8 cellular contexts compared by ENCODE assay signal in genomic region chr1:89670168-89670567, GRCh38. TPM values are rescaled to one million over a fixed set of nuclear protein-coding genes. Genes with fewer than 3 reads are reported as not detected.
DNase-seq lines count a peak whose midpoint lies in the region; ATAC-seq lines count a peak whose summit lies in the region.

No MANE protein-coding gene starts in this region.

- H3K4me3 ChIP-seq in CD8-positive, alpha-beta memory T cell (ENCODE audit: low read length), result no peak overlapping the region

- H3K4me1 Mint-ChIP-seq in CD8-positive, alpha-beta memory T cell, result peaks cover 85 to 100% (median 99%) of the 10 kb centered on the region in 3 donors
- peaks cover 87% of the 10 kb centered on the region for H3K4me1 Mint-ChIP-seq in central memory CD8-positive, alpha-beta T cell

- H3K27me3 Mint-ChIP-seq in CD8-positive, alpha-beta memory T cell, result no peaks in the 10 kb centered on the region
- no peaks in the 10 kb centered on the region for H3K27me3 Mint-ChIP-seq in central memory CD8-positive, alpha-beta T cell

- POLR2A ChIA-PET in CD8-positive, alpha-beta memory T cell (lab: Charles Lee), result interaction anchor here (0.9 to 1.2 kb wide), 2 partner anchors 11 to 49 kb away, joined by 3 to 4 read pairs; no protein-coding TSS in a partner anchor

- H3K4me3 Mint-ChIP-seq in CD8-positive, alpha-beta memory T cell, result peak overlapping the region; percentile 13 to 66 (median 52)
- peak overlapping the region; percentile 33 for H3K4me3 Mint-ChIP-seq in central memory CD8-positive, alpha-beta T cell

- H3K9me3 Mint-ChIP-seq in CD8-positive, alpha-beta memory T cell, result no peaks in the 10 kb centered on the region
- H3K9me3 Mint-ChIP-seq in central memory CD8-positive, alpha-beta T cell, result no peaks in the 10 kb centered on the region

- CTCF ChIA-PET in CD8-positive, alpha-beta memory T cell (lab: Charles Lee), result interaction anchor here (2.8 kb wide), 1 partner anchor 93 kb away, joined by 17 read pairs; no protein-coding TSS in a partner anchor

- DNase-seq in CD8-positive, alpha-beta memory T cell, result peak in 4 of 5 donors; percentile 1 to 70 (median 42)
- DNase-seq in central memory CD8-positive, alpha-beta T cell (ENCODE audit: low spot score in 2 of 2), result peak in 1 of 2 donors; percentile 45
- DNase-seq in NCI-H446 treated with DMSO at 0.1 percent for 48 hours (lab: John Stamatoyannopoulos, UW) (no peak), Ammon's horn (ENCODE audit: low spot score) (no peak), NCI-H510A (lab: John Stamatoyannopoulos, UW) (no peak), HK-2 (ENCODE audit: unreplicated experiment) (no peak)

- H3K36me3 ChIP-seq in CD8-positive, alpha-beta memory T cell (ENCODE audit: insufficient read depth, low read length), result no peaks in the 10 kb centered on the region

- peaks cover 0 to 27% (median 8%) of the 10 kb centered on the region in 3 donors for H3K36me3 Mint-ChIP-seq in CD8-positive, alpha-beta memory T cell
- H3K36me3 Mint-ChIP-seq in central memory CD8-positive, alpha-beta T cell (ENCODE audit: insufficient read depth), result peaks cover 8% of the 10 kb centered on the region

- H3K27ac Mint-ChIP-seq in CD8-positive, alpha-beta memory T cell, result peak overlapping the region; percentile 27 to 88 (median 69)
- H3K27ac Mint-ChIP-seq in central memory CD8-positive, alpha-beta T cell (ENCODE audit: low read depth), result peak overlapping the region; percentile 80

- H3K4me1 ChIP-seq in CD8-positive, alpha-beta memory T cell (ENCODE audit: insufficient read depth, low read length), result peaks cover 81% of the 10 kb centered on the region

- H3K27ac ChIP-seq in CD8-positive, alpha-beta memory T cell (ENCODE audit: low read depth, low read length), result peak overlapping the region; percentile 39

- no peaks in the 10 kb centered on the region for H3K9me3 ChIP-seq in CD8-positive, alpha-beta memory T cell (ENCODE audit: low read length)

- no peaks in the 10 kb centered on the region for H3K27me3 ChIP-seq in CD8-positive, alpha-beta memory T cell (ENCODE audit: insufficient read depth, low read length, poor library complexity, severe bottlenecking)

- ATAC-seq in GM19463 (IDR thresholded peaks at IDR 0.05; ENCODE audit: unreplicated experiment) (peak; percentile 99), HG03457 (IDR thresholded peaks at IDR 0.05; ENCODE audit: unreplicated experiment) (peak; percentile 93)
- ATAC-seq in central memory CD8-positive, alpha-beta T cell (replicated peaks; ENCODE audit: extremely low read depth, poor library complexity, severe bottlenecking), result peak; percentile 99

RNA-seq across cellular contexts. Expression of gene LRRC8C, which starts 37.2 kb away (rescaled TPM):
- total RNA-seq in CD8-positive, alpha-beta memory T cell, result 10 to 100 TPM; 61.4 to 63.5 TPM
- polyA plus RNA-seq in CD8-positive, alpha-beta memory T cell, result 19.7 TPM

Comparison
In these comparisons a context has a peak if more than half of its experiments do, and no peak if none do; other contexts are left out.
1. DNase-seq: peak in CD8-positive, alpha-beta memory T cell (4 of 5); none in NCI-H446 treated with DMSO at 0.1 percent for 48 hours (single experiment), Ammon's horn (single experiment), NCI-H510A (single experiment) and HK-2 (single experiment).
2. Peak in every context shown above with its lines, with median percentiles within 50 percentile points of each other: ATAC-seq.